Comparison of ENCODE assay signal across 1 cellular context in the genomic region with DNA sequence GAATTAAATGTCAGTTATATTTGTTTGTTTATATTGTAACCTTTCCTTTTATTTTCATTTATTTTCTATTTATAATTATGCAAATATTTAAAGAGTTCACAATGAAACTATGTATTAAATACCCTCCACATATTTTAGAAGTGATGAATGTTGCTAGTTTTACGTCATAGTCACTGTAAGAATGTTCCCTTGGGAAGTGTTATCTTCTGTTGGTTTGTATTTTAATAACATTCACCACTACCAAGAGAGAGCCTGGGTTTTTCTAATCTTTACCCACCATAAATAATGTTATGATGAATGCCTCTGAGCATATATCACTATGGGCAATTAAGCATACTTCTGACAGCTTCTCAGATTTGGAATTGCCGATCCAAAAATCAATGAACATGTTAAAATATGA.
TF ChIP-seq lines count a peak whose summit lies in the region.

No MANE protein-coding gene starts in this region.

TF ChIP-seq in IMR-90, 13 proteins besides CTCF, POLR2A, EP300 and RAD21 (continued from another document):
- TF ChIP-seq, protein P1, sequence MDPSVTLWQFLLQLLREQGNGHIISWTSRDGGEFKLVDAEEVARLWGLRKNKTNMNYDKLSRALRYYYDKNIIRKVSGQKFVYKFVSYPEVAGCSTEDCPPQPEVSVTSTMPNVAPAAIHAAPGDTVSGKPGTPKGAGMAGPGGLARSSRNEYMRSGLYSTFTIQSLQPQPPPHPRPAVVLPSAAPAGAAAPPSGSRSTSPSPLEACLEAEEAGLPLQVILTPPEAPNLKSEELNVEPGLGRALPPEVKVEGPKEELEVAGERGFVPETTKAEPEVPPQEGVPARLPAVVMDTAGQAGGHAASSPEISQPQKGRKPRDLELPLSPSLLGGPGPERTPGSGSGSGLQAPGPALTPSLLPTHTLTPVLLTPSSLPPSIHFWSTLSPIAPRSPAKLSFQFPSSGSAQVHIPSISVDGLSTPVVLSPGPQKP (IDR thresholded peaks at IDR 0.05; ENCODE audit: borderline replicate concordance, low read depth, low read length) = no peak
- TF ChIP-seq, protein P2, sequence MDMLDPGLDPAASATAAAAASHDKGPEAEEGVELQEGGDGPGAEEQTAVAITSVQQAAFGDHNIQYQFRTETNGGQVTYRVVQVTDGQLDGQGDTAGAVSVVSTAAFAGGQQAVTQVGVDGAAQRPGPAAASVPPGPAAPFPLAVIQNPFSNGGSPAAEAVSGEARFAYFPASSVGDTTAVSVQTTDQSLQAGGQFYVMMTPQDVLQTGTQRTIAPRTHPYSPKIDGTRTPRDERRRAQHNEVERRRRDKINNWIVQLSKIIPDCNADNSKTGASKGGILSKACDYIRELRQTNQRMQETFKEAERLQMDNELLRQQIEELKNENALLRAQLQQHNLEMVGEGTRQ (IDR thresholded peaks at IDR 0.05; ENCODE audit: low read depth, low read length) = no peak
- TF ChIP-seq SMC3 (IDR thresholded peaks at IDR 0.05; ENCODE audit: low read depth, low read length) (no peak), MAZ (IDR thresholded peaks at IDR 0.05; ENCODE audit: borderline replicate concordance, low read depth, low read length) (no peak), MAFK (IDR thresholded peaks at IDR 0.05; ENCODE audit: low read depth, low read length) (no peak), BHLHE40 (IDR thresholded peaks at IDR 0.05; ENCODE audit: low read depth, low read length) (no peak), FOS (IDR thresholded peaks at IDR 0.05; ENCODE audit: low read depth, low read length) (peak; percentile 69; the same call in 1 of the 2 replicates), MXI1 (IDR thresholded peaks at IDR 0.05; ENCODE audit: borderline replicate concordance, low read depth, low read length) (no peak), RCOR1 (IDR thresholded peaks at IDR 0.05; ENCODE audit: insufficient replicate concordance, low read length) (no peak), RFX5 (IDR thresholded peaks at IDR 0.05; ENCODE audit: low read depth, low read length) (no peak)
